ENCODE assay signal across 18 cellular contexts in genomic region chr2:54845094-54845493, GRCh38.
"Had no signal": no experiment of that assay in that cellular context is flagged by ENCODE, and none has a peak within 500 bp of the region (broad histone marks: within the 10 kb centered on the region; RNA-seq: fewer than 3 reads in every experiment).

No MANE protein-coding gene starts in this region.

- H3K79me2 ChIP-seq: hepatocyte, parathyroid adenoma had no signal

- H2AFZ ChIP-seq: hepatocyte, parathyroid adenoma had no signal

- H3K27ac Mint-ChIP-seq: activated CD8-positive, alpha-beta memory T cell treated with anti-CD3 and anti-CD28 coated beads, Interleukin-2, amount 10 ng/mL, durations not matched to agents 7 days and 5 days; brain; endodermal cell; stimulated activated naive CD8-positive, alpha-beta T cell treated with anti-CD3 and anti-CD28 coated beads, Interleukin-15, Interleukin-2, amounts not matched to agents 100 ng/mL and 50 ng/mL, for 24 hours had no signal

- DNase-seq: activated CD4-positive, alpha-beta T cell treated with anti-CD3 and anti-CD28 coated beads, Interleukin-2, amount 50 U/mL, for 48 hours; activated CD4-positive, CD25-positive, alpha-beta regulatory T cell treated with anti-CD3 and anti-CD28 coated beads, Interleukin-2, amount 50 U/mL, for 72 hours; activated CD8-positive, alpha-beta memory T cell treated with anti-CD3 and anti-CD28 coated beads, Interleukin-2, amount 10 ng/mL, durations not matched to agents 7 days and 5 days; activated effector memory CD4-positive, alpha-beta T cell treated with anti-CD3 and anti-CD28 coated beads, Interleukin-2, amount 50 U/mL, for 16 hours; activated T-cell treated with anti-CD3 and anti-CD28 coated beads, Interleukin-2, amount 50 U/mL, for 4 hours; amygdala; cerebellar nuclear complex; dermis blood vessel endothelial cell; endodermal cell; erythroblast; kidney glomerular epithelial cell; stimulated activated CD4-positive, alpha-beta T cell treated with anti-CD3 and anti-CD28 coated beads, Interleukin-2, amount 100 ng/mL, for 48 hours; testis had no signal

- H3K4me3 ChIP-seq: hepatocyte, testis had no signal

- H3K9ac ChIP-seq: parathyroid adenoma had no signal

- H3K9me3 ChIP-seq: testis had no signal

- H3K4me3 Mint-ChIP-seq: activated CD8-positive, alpha-beta memory T cell treated with anti-CD3 and anti-CD28 coated beads, Interleukin-2, amount 10 ng/mL, durations not matched to agents 7 days and 5 days; activated T-cell treated with anti-CD3 and anti-CD28 coated beads, Interleukin-2, amount 50 U/mL, for 4 hours; brain; endodermal cell; stimulated activated naive CD8-positive, alpha-beta T cell treated with anti-CD3 and anti-CD28 coated beads, Interleukin-15, Interleukin-2, amounts not matched to agents 100 ng/mL and 50 ng/mL, for 24 hours had no signal

- H3K27ac ChIP-seq: hepatocyte, parathyroid adenoma, testis had no signal

- ATAC-seq: activated CD8-positive, alpha-beta memory T cell treated with anti-CD3 and anti-CD28 coated beads, Interleukin-2, amount 10 ng/mL, durations not matched to agents 7 days and 5 days; activated naive CD4-positive, alpha-beta T cell treated with anti-CD3 and anti-CD28 coated beads, Interleukin-2, amount 50 U/mL, for 72 hours; activated T-cell treated with anti-CD3 and anti-CD28 coated beads, Interleukin-2, amount 50 U/mL, for 4 hours had no signal

- H3K4me2 ChIP-seq: hepatocyte had no signal

- H3K4me1 Mint-ChIP-seq: activated CD8-positive, alpha-beta memory T cell treated with anti-CD3 and anti-CD28 coated beads, Interleukin-2, amount 10 ng/mL, durations not matched to agents 7 days and 5 days; endodermal cell had no signal

- H3K27me3 Mint-ChIP-seq: activated CD8-positive, alpha-beta memory T cell treated with anti-CD3 and anti-CD28 coated beads, Interleukin-2, amount 10 ng/mL, durations not matched to agents 7 days and 5 days; brain; stimulated activated naive CD8-positive, alpha-beta T cell treated with anti-CD3 and anti-CD28 coated beads, Interleukin-15, Interleukin-2, amounts not matched to agents 100 ng/mL and 50 ng/mL, for 24 hours had no signal

- H3K4me1 ChIP-seq: parathyroid adenoma, testis had no signal

- H3K27me3 ChIP-seq: hepatocyte, testis had no signal

- H3K36me3 Mint-ChIP-seq: activated CD8-positive, alpha-beta memory T cell treated with anti-CD3 and anti-CD28 coated beads, Interleukin-2, amount 10 ng/mL, durations not matched to agents 7 days and 5 days; activated naive CD4-positive, alpha-beta T cell treated with anti-CD3 and anti-CD28 coated beads, Interleukin-2, amount 50 U/mL, for 72 hours; brain had no signal

- H3K9me3 Mint-ChIP-seq: activated naive CD4-positive, alpha-beta T cell treated with anti-CD3 and anti-CD28 coated beads, Interleukin-2, amount 50 U/mL, for 72 hours; activated T-cell treated with anti-CD3 and anti-CD28 coated beads, Interleukin-2, amount 50 U/mL, for 4 hours; brain; endodermal cell; stimulated activated naive CD8-positive, alpha-beta T cell treated with anti-CD3 and anti-CD28 coated beads, Interleukin-15, Interleukin-2, amounts not matched to agents 100 ng/mL and 50 ng/mL, for 24 hours had no signal
